9 cellular contexts compared by ENCODE assay signal in the genomic region with DNA sequence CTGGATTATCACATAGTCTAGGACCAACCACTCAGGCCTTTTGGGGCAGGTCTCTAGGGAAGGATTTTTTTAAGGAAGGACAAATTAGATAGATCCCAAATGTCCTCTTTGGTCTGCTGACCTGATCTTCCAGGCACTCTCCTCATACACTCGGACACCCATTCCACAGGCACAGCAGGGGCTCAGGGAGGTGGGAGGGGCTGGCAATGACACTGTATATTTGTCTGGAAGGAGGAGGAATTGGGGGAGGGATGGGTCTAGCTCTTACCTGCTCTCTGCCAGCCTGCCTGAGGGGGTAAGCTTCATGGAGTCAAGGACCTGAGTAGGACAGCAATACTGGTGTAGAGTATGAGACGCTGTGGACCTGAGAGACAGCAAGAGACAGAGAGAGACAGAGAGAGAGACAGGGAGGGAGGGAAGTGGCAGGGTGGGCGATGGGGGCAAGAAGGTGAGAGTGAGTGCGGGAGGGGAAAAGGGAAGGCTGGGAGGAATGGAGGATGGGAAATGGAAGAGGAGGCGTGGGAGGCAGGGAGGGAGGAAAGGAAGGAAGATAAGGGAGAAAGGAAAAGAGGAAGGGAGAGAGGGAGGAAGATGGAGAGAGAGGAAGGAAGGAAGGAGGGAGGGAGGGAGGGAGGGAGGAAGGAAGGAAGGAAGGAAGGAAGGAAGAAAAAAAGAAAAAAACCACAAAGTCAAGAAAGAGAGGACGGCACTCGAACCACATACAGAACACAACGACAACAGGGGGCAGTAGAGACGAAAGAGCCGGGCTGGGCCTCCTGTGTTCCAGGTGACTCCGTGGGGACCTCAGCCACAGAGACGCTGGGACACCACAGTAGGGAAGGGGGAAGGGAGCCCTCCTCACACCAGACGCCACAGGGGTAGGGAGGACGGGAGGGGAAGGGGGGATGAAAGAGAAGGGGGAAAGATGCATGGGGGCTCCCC. TPM values are rescaled to one million over a fixed set of nuclear protein-coding genes. Genes with fewer than 3 reads are reported as not detected.
DNase-seq lines count a peak whose midpoint lies in the region; ATAC-seq and TF ChIP-seq lines count a peak whose summit lies in the region.
"Had no signal": no experiment of that assay in that cellular context is flagged by ENCODE, and none has a peak within 500 bp of the region (broad histone marks: within the 10 kb centered on the region; RNA-seq: fewer than 3 reads in every experiment).

No MANE protein-coding gene starts in this region.

- H3K9ac ChIP-seq in PC-3 (ENCODE audit: low read length), result peak overlapping the region; percentile 80; the same call in 1 of the 2 replicates

- DNase-seq in activated CD4-positive, alpha-beta T cell treated with anti-CD3 and anti-CD28 coated beads, Interleukin-2, amount 10 ng/mL, durations not matched to agents 7 days and 5 days, result peak; percentile 15
- DNase-seq in activated CD4-positive, alpha-beta T cell treated with anti-CD3 and anti-CD28 coated beads, Interleukin-2, amount 50 U/mL, for 1 hour, result no peak
- DNase-seq in PC-3 (no peak), epithelial cell of esophagus (ENCODE audit: low read depth) (no peak), GM20000 (ENCODE audit: low spot score) (no peak), tibial nerve (ENCODE audit: low spot score in 2 of 2) (no peak), iPS-NIHi11 (ENCODE audit: low spot score) (no peak)
- DNase-seq in stimulated activated effector memory CD8-positive, alpha-beta T cell treated with anti-CD3 and anti-CD28 coated beads, Interleukin-12 subunit alpha, Interleukin-12 subunit beta, amount 100 ng/mL, for 72 hours (ENCODE audit: low spot score in 2 of 2), result no peak
- DNase-seq: CD4-positive, alpha-beta T cell had no signal

- H3K4me3 ChIP-seq in PC-3 (ENCODE audit: low read length) (peak overlapping the region; percentile 62; the same call in 1 of the 2 replicates), epithelial cell of esophagus (ENCODE audit: low read length) (peak overlapping the region; percentile 52), tibial nerve (peak overlapping the region in 2 of 4 donors; percentile 36 to 51)

- H3K4me3 Mint-ChIP-seq in activated CD4-positive, alpha-beta T cell treated with anti-CD3 and anti-CD28 coated beads, Interleukin-2, amount 10 ng/mL, durations not matched to agents 7 days and 5 days, result no peak overlapping the region
- H3K4me3 Mint-ChIP-seq in stimulated activated effector memory CD8-positive, alpha-beta T cell treated with anti-CD3 and anti-CD28 coated beads, Interleukin-12 subunit alpha, Interleukin-12 subunit beta, amount 100 ng/mL, for 72 hours, result peak overlapping the region; percentile 57
- H3K4me3 Mint-ChIP-seq: CD4-positive, alpha-beta T cell had no signal

- BruUV-seq in PC-3 (replicated peaks; lab: Mats Ljungman, UMichigan), result TSS peak; percentile 16

- H3K9me3 ChIP-seq in PC-3 (ENCODE audit: low read length) (no peaks in the 10 kb centered on the region), tibial nerve (no peaks in the 10 kb centered on the region)

- H3K4me1 ChIP-seq in PC-3 (ENCODE audit: insufficient read depth, low read length), result peaks cover 37% of the 10 kb centered on the region
- H3K4me1 ChIP-seq in tibial nerve, result peaks cover 0 to 26% (median 15%) of the 10 kb centered on the region in 4 donors

- no peaks in the 10 kb centered on the region for H3K36me3 Mint-ChIP-seq in activated CD4-positive, alpha-beta T cell treated with anti-CD3 and anti-CD28 coated beads, Interleukin-2, amount 10 ng/mL, durations not matched to agents 7 days and 5 days (ENCODE audit: low read depth)
- H3K36me3 Mint-ChIP-seq in stimulated activated effector memory CD8-positive, alpha-beta T cell treated with anti-CD3 and anti-CD28 coated beads, Interleukin-12 subunit alpha, Interleukin-12 subunit beta, amount 100 ng/mL, for 72 hours, result no peaks in the 10 kb centered on the region

- H3K27ac ChIP-seq in PC-3 (ENCODE audit: low read length) (peak overlapping the region; percentile 95; the same call in 1 of the 2 replicates), tibial nerve (no peak overlapping the region)

- H3K27me3 Mint-ChIP-seq in activated CD4-positive, alpha-beta T cell treated with anti-CD3 and anti-CD28 coated beads, Interleukin-2, amount 10 ng/mL, durations not matched to agents 7 days and 5 days, result no peaks in the 10 kb centered on the region
- H3K27me3 Mint-ChIP-seq: CD4-positive, alpha-beta T cell had no signal

- H3K9me2 ChIP-seq in PC-3 (replicated peaks; ENCODE audit: low read length), result no peaks in the 10 kb centered on the region

- peaks cover 9% of the 10 kb centered on the region for H3K4me1 Mint-ChIP-seq in activated CD4-positive, alpha-beta T cell treated with anti-CD3 and anti-CD28 coated beads, Interleukin-2, amount 10 ng/mL, durations not matched to agents 7 days and 5 days
- peaks cover 10% of the 10 kb centered on the region for H3K4me1 Mint-ChIP-seq in stimulated activated effector memory CD8-positive, alpha-beta T cell treated with anti-CD3 and anti-CD28 coated beads, Interleukin-12 subunit alpha, Interleukin-12 subunit beta, amount 100 ng/mL, for 72 hours

- H3K27me3 ChIP-seq in PC-3 (ENCODE audit: low read length), result no peaks in the 10 kb centered on the region
- H3K27me3 ChIP-seq in tibial nerve, result peaks cover 0 to 8% of the 10 kb centered on the region in 2 donors

- H4K20me1 ChIP-seq in PC-3 (ENCODE audit: low read length), result no peaks in the 10 kb centered on the region

- intact Hi-C loops in PC-3 (cut with micrococcal nuclease), result loop anchor here (10.0 kb wide), 1 partner anchor 155 kb away; a partner anchor contains a TSS

- H3K4me2 ChIP-seq in PC-3 (ENCODE audit: low read length), result peak overlapping the region; percentile 88

- no peaks in the 10 kb centered on the region for H3K9me3 Mint-ChIP-seq in activated CD4-positive, alpha-beta T cell treated with anti-CD3 and anti-CD28 coated beads, Interleukin-2, amount 10 ng/mL, durations not matched to agents 7 days and 5 days
- no peaks in the 10 kb centered on the region for H3K9me3 Mint-ChIP-seq in stimulated activated effector memory CD8-positive, alpha-beta T cell treated with anti-CD3 and anti-CD28 coated beads, Interleukin-12 subunit alpha, Interleukin-12 subunit beta, amount 100 ng/mL, for 72 hours
- H3K9me3 Mint-ChIP-seq: CD4-positive, alpha-beta T cell had no signal

- CTCF ChIA-PET in activated CD4-positive, alpha-beta T cell treated with anti-CD3 and anti-CD28 coated beads, Interleukin-2, amount 10 ng/mL, durations not matched to agents 7 days and 5 days (lab: Charles Lee), result no interaction called here
- CTCF ChIA-PET in PC-3 (lab: Charles Lee), result no interaction called here

- POLR2A ChIA-PET in activated CD4-positive, alpha-beta T cell treated with anti-CD3 and anti-CD28 coated beads, Interleukin-2, amount 10 ng/mL, durations not matched to agents 7 days and 5 days (lab: Charles Lee), result no interaction called here
- POLR2A ChIA-PET in PC-3 (lab: Charles Lee; ENCODE audit: unreplicated experiment), result no interaction called here

- ATAC-seq in PC-3, result no peak
- ATAC-seq in stimulated activated effector memory CD8-positive, alpha-beta T cell treated with anti-CD3 and anti-CD28 coated beads, Interleukin-12 subunit alpha, Interleukin-12 subunit beta, amount 100 ng/mL, for 72 hours, result peak; percentile 60

- H3K79me2 ChIP-seq in PC-3 (ENCODE audit: low read length), result peaks cover 22% of the 10 kb centered on the region

- 45 to 50% methylated on average over 14 of the region's 14 CpGs for WGBS in tibial nerve, 2 donors

- no peak for TF ChIP-seq POLR2A in tibial nerve (IDR thresholded peaks at IDR 0.05)

- TF ChIP-seq EP300 in tibial nerve (IDR thresholded peaks at IDR 0.05), result no peak

- no peak overlapping the region for H2AFZ ChIP-seq in PC-3 (ENCODE audit: low read length)

- TF ChIP-seq CTCF in PC-3 (conservative IDR thresholded peaks at IDR 0.05; ENCODE audit: low read depth, low read length) (0 out of 2 replicates have a peak, but pooled peaks have one; percentile 13), epithelial cell of esophagus (IDR thresholded peaks at IDR 0.05; ENCODE audit: insufficient read depth, low read depth, low read length, missing control alignments) (no peak), GM20000 (IDR thresholded peaks at IDR 0.05; ENCODE audit: extremely low read depth, missing control alignments) (no peak), tibial nerve (IDR thresholded peaks at IDR 0.05) (no peak)

- no peaks in the 10 kb centered on the region for H3F3A ChIP-seq in PC-3 (ENCODE audit: low read length, unreplicated experiment)

- peak overlapping the region; percentile 62 for H3K27ac Mint-ChIP-seq in activated CD4-positive, alpha-beta T cell treated with anti-CD3 and anti-CD28 coated beads, Interleukin-2, amount 10 ng/mL, durations not matched to agents 7 days and 5 days
- H3K27ac Mint-ChIP-seq in stimulated activated effector memory CD8-positive, alpha-beta T cell treated with anti-CD3 and anti-CD28 coated beads, Interleukin-12 subunit alpha, Interleukin-12 subunit beta, amount 100 ng/mL, for 72 hours, result peak overlapping the region; percentile 81
- H3K27ac Mint-ChIP-seq: CD4-positive, alpha-beta T cell had no signal

- no peaks in the 10 kb centered on the region for H3K36me3 ChIP-seq in PC-3 (ENCODE audit: low read depth, low read length)
- no peaks in the 10 kb centered on the region for H3K36me3 ChIP-seq in tibial nerve

RNA-seq across cellular contexts. Expression of a gene that starts 1.8 kb away (rescaled TPM):
- total RNA-seq in activated CD4-positive, alpha-beta T cell treated with anti-CD3 and anti-CD28 coated beads, Interleukin-2, amount 10 ng/mL, durations not matched to agents 7 days and 5 days, result under 1 TPM; 0.10 to 0.12 TPM
- total RNA-seq in PC-3 (2014; rRNA removed) (8.5 and 19.3 TPM in 2 replicates), tibial nerve (10 to 100 TPM; 20.4 to 31.8 (median 28.0) TPM)

RNA-seq across cellular contexts. Expression of a gene that starts 54.6 kb away (rescaled TPM):
- total RNA-seq in activated CD4-positive, alpha-beta T cell treated with anti-CD3 and anti-CD28 coated beads, Interleukin-2, amount 10 ng/mL, durations not matched to agents 7 days and 5 days, result 10 to 100 TPM; 77.2 to 81.2 TPM
- total RNA-seq in PC-3 (2014; rRNA removed), result 89.8 and 159 TPM in 2 replicates
- total RNA-seq in tibial nerve, result 100 to 1,000 TPM in 2 of 4 donors, 10 to 100 TPM in 2; 56.8 to 127 (median 112) TPM
